ENCODE assay signal across 18 cellular contexts in the genomic region with DNA sequence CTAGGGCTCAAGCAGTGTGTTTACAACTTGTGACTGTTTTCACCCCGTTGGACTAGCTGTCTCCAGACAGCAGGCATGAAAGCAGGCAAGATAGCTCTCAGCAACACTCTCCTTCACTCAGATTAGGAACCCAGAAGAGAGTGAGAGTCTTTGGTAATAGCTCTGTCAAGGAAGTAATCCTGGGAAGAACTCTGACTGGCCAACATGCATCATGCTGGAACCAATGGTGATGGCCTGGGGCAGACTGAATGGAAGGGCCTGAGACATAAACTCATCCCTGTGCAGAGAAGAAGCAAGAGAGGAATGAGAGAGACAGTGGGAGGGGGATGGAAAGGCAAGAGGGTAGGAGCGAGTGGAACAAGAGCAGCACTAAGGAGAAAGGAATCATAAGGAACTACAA. TPM values are rescaled to one million over a fixed set of nuclear protein-coding genes. Genes with fewer than 3 reads are reported as not detected.
DNase-seq lines count a peak whose midpoint lies in the region; TF ChIP-seq lines count a peak whose summit lies in the region.
"Had no signal": no experiment of that assay in that cellular context is flagged by ENCODE, and none has a peak within 500 bp of the region (broad histone marks: within the 10 kb centered on the region; RNA-seq: fewer than 3 reads in every experiment).

No MANE protein-coding gene starts in this region.

- H3K4me1 Mint-ChIP-seq in glutamatergic neuron (ENCODE audit: low read depth, unreplicated experiment), result no peaks in the 10 kb centered on the region

- H2BK5ac ChIP-seq in mesenchymal stem cell (ENCODE audit: low read depth, low read length, poor library complexity, severe bottlenecking), result no peak overlapping the region

- H3K9me3 ChIP-seq in mesenchymal stem cell (ENCODE audit: control insufficient read depth, low read length), result no peaks in the 10 kb centered on the region

- no peak overlapping the region for H3K18ac ChIP-seq in mesenchymal stem cell (ENCODE audit: low read depth in 1 of 2, low read length in 2 of 2)

- H3K23ac ChIP-seq in mesenchymal stem cell (ENCODE audit: low read length in 2 of 2), result no peak overlapping the region

- DNase-seq in AG20443 (ENCODE audit: low spot score) (peak; percentile 17), HCEC 1CT (peak; percentile 28), amniotic epithelial cell (ENCODE audit: low read depth) (peak; percentile 52), mesenchymal stem cell (peak; percentile 52), COR-L47 (lab: John Stamatoyannopoulos, UW) (no peak), NCI-H345 treated with DMSO at 0.1 percent for 48 hours (lab: John Stamatoyannopoulos, UW; ENCODE audit: unreplicated experiment) (no peak), glutamatergic neuron (no peak)
- no peak for DNase-seq in stimulated activated CD4-positive, alpha-beta T cell treated with anti-CD3 and anti-CD28 coated beads, Interleukin-4, amount 100 ng/mL, for 1 hour
- DNase-seq: activated CD4-positive, CD25-positive, alpha-beta regulatory T cell treated with anti-CD3 and anti-CD28 coated beads, Interleukin-2, amount 50 U/mL, for 72 hours; central memory CD4-positive, alpha-beta T cell; GF-D8; NCI-H1105; NCI-H526 treated with DMSO at 0.1 percent for 48 hours; upper lobe of left lung had no signal

- H2BK12ac ChIP-seq in mesenchymal stem cell (ENCODE audit: low read length in 2 of 2), result peak overlapping the region in 1 of 2 experiments; percentile 4

- peaks cover under 1% of the 10 kb centered on the region for H3K27me3 Mint-ChIP-seq in glutamatergic neuron (ENCODE audit: unreplicated experiment)
- H3K27me3 Mint-ChIP-seq: naive B cell had no signal

- H2BK15ac ChIP-seq in mesenchymal stem cell (ENCODE audit: low read depth, poor library complexity, severe bottlenecking), result no peak overlapping the region

- H4K8ac ChIP-seq in mesenchymal stem cell (ENCODE audit: low read length), result peak overlapping the region; percentile 5

- H3K4me3 Mint-ChIP-seq in glutamatergic neuron (ENCODE audit: unreplicated experiment), result no peak overlapping the region
- H3K4me3 Mint-ChIP-seq: naive B cell had no signal

- H4K91ac ChIP-seq in mesenchymal stem cell (ENCODE audit: low read length), result no peak overlapping the region

- H3K9me3 Mint-ChIP-seq in glutamatergic neuron (ENCODE audit: unreplicated experiment), result no peaks in the 10 kb centered on the region

- H3K36me3 ChIP-seq in mesenchymal stem cell (ENCODE audit: control insufficient read depth in 1 of 2, insufficient read depth in 2 of 2, low read depth in 1 of 2, low read length in 2 of 2), result no peaks in the 10 kb centered on the region
- H3K36me3 ChIP-seq: upper lobe of left lung had no signal

- no peak overlapping the region for H3K4me3 ChIP-seq in mesenchymal stem cell (ENCODE audit: insufficient read depth in 1 of 2, low read depth in 1 of 2, low read length in 2 of 2)
- H3K4me3 ChIP-seq: skin epidermis, upper lobe of left lung had no signal

- TF ChIP-seq CTCF in glutamatergic neuron (IDR thresholded peaks at IDR 0.05; ENCODE audit: partially characterized antibody, unreplicated experiment), result no peak

- peak overlapping the region; percentile 43 for H2AK5ac ChIP-seq in mesenchymal stem cell (ENCODE audit: low read length, severe bottlenecking)

- H3K36me3 Mint-ChIP-seq in glutamatergic neuron (ENCODE audit: unreplicated experiment), result no peaks in the 10 kb centered on the region
- H3K36me3 Mint-ChIP-seq: naive B cell had no signal

- H3K27ac Mint-ChIP-seq in glutamatergic neuron (ENCODE audit: unreplicated experiment), result no peak overlapping the region

- H3K4ac ChIP-seq in mesenchymal stem cell (ENCODE audit: low read depth in 1 of 2, low read length in 2 of 2), result no peak overlapping the region

- peak overlapping the region; percentile 87 for H3K27ac ChIP-seq in mesenchymal stem cell (ENCODE audit: low read length, poor library complexity, severe bottlenecking)

- no peak overlapping the region for H3K4me2 ChIP-seq in mesenchymal stem cell (ENCODE audit: low read length, poor library complexity, severe bottlenecking)

- H3K14ac ChIP-seq in mesenchymal stem cell (ENCODE audit: low read length in 2 of 2), result no peak overlapping the region

- H3K4me1 ChIP-seq in mesenchymal stem cell (ENCODE audit: control insufficient read depth, insufficient read depth, low read depth, low read length), result peaks cover 2% of the 10 kb centered on the region
- H3K4me1 ChIP-seq: upper lobe of left lung had no signal

- no peaks in the 10 kb centered on the region for H3K27me3 ChIP-seq in mesenchymal stem cell (ENCODE audit: control insufficient read depth in 1 of 2, insufficient read depth in 1 of 2, low read length in 2 of 2)
- H3K27me3 ChIP-seq: upper lobe of left lung had no signal

- no peaks in the 10 kb centered on the region for H3K79me1 ChIP-seq in mesenchymal stem cell (replicated peaks; ENCODE audit: low read length, poor library complexity, severe bottlenecking)

- no peak overlapping the region for H2AFZ ChIP-seq in mesenchymal stem cell (ENCODE audit: low read depth, low read length)

- H3K9ac ChIP-seq in mesenchymal stem cell (ENCODE audit: low read length), result no peak overlapping the region

- WGBS in mesenchymal stem cell, result 25% methylated on average over 1 of the region's 2 CpGs

- peak overlapping the region; percentile 21 for H2BK120ac ChIP-seq in mesenchymal stem cell (ENCODE audit: low read depth, low read length)

RNA-seq across cellular contexts. Expression of a gene that starts 48.9 kb away (rescaled TPM):
- polyA plus RNA-seq in mesenchymal stem cell (2013, experiment 1 of 2), result not detected
- polyA plus RNA-seq in mesenchymal stem cell (2013, experiment 2 of 2), result not detected
- not detected for total RNA-seq in glutamatergic neuron (ENCODE audit: unreplicated experiment)
- total RNA-seq: esophagus mucosa, HT1080 had no signal

Comparison
In these comparisons a context has a peak if more than half of its experiments do, and no peak if none do; other contexts are left out.
1. DNase-seq: peak in AG20443 (single experiment), HCEC 1CT (single experiment), amniotic epithelial cell (single experiment) and mesenchymal stem cell (single experiment); none in COR-L47 (single experiment), NCI-H345 treated with DMSO at 0.1 percent for 48 hours (single experiment), glutamatergic neuron (single experiment) and stimulated activated CD4-positive, alpha-beta T cell treated with anti-CD3 and anti-CD28 coated beads, Interleukin-4, amount 100 ng/mL, for 1 hour (single experiment).